In the genomic region with DNA sequence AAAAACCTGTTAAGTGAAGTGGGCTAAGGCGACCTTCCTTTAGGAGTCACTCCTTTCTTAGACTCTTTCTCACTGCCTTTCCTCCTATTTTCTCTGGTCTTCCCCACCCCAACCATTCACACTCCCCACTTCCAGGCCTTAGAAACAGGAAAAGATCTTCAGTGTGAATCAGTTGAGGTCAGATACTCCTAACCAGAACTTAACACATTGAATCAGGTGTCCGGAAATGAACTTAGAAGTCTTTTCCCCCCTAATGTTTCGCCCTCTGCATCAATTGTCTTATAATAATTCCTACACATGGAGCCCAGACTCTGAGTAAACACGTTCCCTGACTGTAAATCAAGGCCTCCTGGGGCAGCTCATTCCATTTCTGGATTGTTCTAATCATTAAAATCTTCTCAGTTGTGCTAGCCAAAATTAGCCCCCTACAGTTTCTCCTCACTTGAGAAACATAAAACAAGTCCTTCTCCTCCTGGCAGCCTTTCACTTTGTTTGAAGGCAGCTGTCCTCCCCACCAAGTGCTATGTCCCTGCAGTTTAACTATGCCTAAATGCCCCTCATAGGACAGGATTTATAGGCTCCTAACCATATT, we compare ENCODE assay signal across 28 cellular contexts. TPM values are rescaled to one million over a fixed set of nuclear protein-coding genes. Genes with fewer than 3 reads are reported as not detected.
DNase-seq lines count a peak whose midpoint lies in the region; ATAC-seq, FAIRE-seq and TF ChIP-seq lines count a peak whose summit lies in the region.
"Had no signal": no experiment of that assay in that cellular context is flagged by ENCODE, and none has a peak within 500 bp of the region (broad histone marks: within the 10 kb centered on the region; RNA-seq: fewer than 3 reads in every experiment).

No MANE protein-coding gene starts in this region.

- no peak overlapping the region for H3K9ac ChIP-seq in muscle layer of colon (ENCODE audit: low read length)

- no peak for TF ChIP-seq POLR2A in tibial nerve (IDR thresholded peaks at IDR 0.05)

- WGBS in tibial nerve, 2 donors: 73 to 84% methylated on average over 4 of the region's 4 CpGs

- peak overlapping the region; percentile 69 for H3K27ac ChIP-seq in left ventricle myocardium inferior (replicated peaks)
- peak overlapping the region; percentile 20; the same call in 1 of the 2 replicates for H3K27ac ChIP-seq in VCaP
- H3K27ac ChIP-seq in muscle layer of colon (ENCODE audit: low read depth, low read length): peak overlapping the region; percentile 65
- peak overlapping the region in 1 of 4 donors; percentile 15 for H3K27ac ChIP-seq in tibial nerve
- H3K27ac ChIP-seq: adrenal gland, body of pancreas, coronary artery, gastrocnemius medialis, left lung, thyroid gland had no signal

- no peaks in the 10 kb centered on the region for H3K9me3 ChIP-seq in left ventricle myocardium inferior (replicated peaks)
- no peaks in the 10 kb centered on the region for H3K9me3 ChIP-seq in muscle layer of colon (ENCODE audit: low read length)
- H3K9me3 ChIP-seq in tibial nerve: no peaks in the 10 kb centered on the region
- H3K9me3 ChIP-seq: adrenal gland, body of pancreas, gastrocnemius medialis, left lung, thyroid gland had no signal

- H3K36me3 ChIP-seq in left ventricle myocardium inferior (no peaks in the 10 kb centered on the region), muscle layer of colon (ENCODE audit: insufficient read depth, low read length) (no peaks in the 10 kb centered on the region), tibial nerve (no peaks in the 10 kb centered on the region)
- H3K36me3 ChIP-seq: adrenal gland, gastrocnemius medialis, left lung, thyroid gland had no signal

- intact Hi-C loops in left ventricle myocardium inferior (cut with micrococcal nuclease): no loop called here
- intact Hi-C loops in left cardiac atrium (cut with DNase I): loop anchor here in 1 of 2 donors (10.0 kb wide), 2 partner anchors 86 to 236 kb away; no protein-coding TSS in a partner anchor

- H3K4me1 ChIP-seq in left ventricle myocardium inferior: peaks cover 29% of the 10 kb centered on the region
- peaks cover 37% of the 10 kb centered on the region for H3K4me1 ChIP-seq in muscle layer of colon (ENCODE audit: insufficient read depth, low read length)
- peaks cover 0 to 36% (median 8%) of the 10 kb centered on the region in 4 donors for H3K4me1 ChIP-seq in tibial nerve
- H3K4me1 ChIP-seq: thyroid gland had no signal

- DNase-seq in left ventricle myocardium inferior (no peak), left cardiac atrium (no peak), HUDEP-2 (lab: John Stamatoyannopoulos, UW; ENCODE audit: unreplicated experiment in 76 of 76) (no peak), tibial nerve (ENCODE audit: low spot score in 2 of 2) (no peak), GM19239 (ENCODE audit: insufficient read length, low spot score) (no peak), H4 (ENCODE audit: low spot score) (no peak)
- DNase-seq: ACHN; activated naive CD4-positive, alpha-beta T cell treated with anti-CD3 and anti-CD28 coated beads for 36 hours; adrenal gland; body of pancreas; gastrocnemius medialis; GOT3; hippocampal formation; left lung; mesendoderm; NCI-H1048; NCI-H1930; NCI-H526; SIG-M5; small intestine; stimulated activated naive CD8-positive, alpha-beta T cell treated with anti-CD3 and anti-CD28 coated beads, Interleukin-15, amount 100 ng/mL, for 72 hours; T-helper 9 cell; thyroid gland had no signal

- no peak for FAIRE-seq in GM19239 (lab: Jason Lieb, UNC)
- FAIRE-seq: small intestine had no signal

- H3K27me3 ChIP-seq in left ventricle myocardium inferior (ENCODE audit: low read depth): no peaks in the 10 kb centered on the region
- H3K27me3 ChIP-seq in muscle layer of colon (ENCODE audit: control insufficient read depth in 1 of 2, insufficient read depth in 2 of 2, low read length in 2 of 2): no peaks in the 10 kb centered on the region
- H3K27me3 ChIP-seq in tibial nerve: no peaks in the 10 kb centered on the region
- H3K27me3 ChIP-seq: adrenal gland, body of pancreas, gastrocnemius medialis, left lung, thyroid gland had no signal

- TF ChIP-seq CTCF in left ventricle myocardium inferior (IDR thresholded peaks at IDR 0.05; ENCODE audit: borderline replicate concordance) (no peak), VCaP (conservative IDR thresholded peaks at IDR 0.05) (no peak), tibial nerve (IDR thresholded peaks at IDR 0.05) (no peak)

- no peak for ATAC-seq in left cardiac atrium
- ATAC-seq: body of pancreas; gastrocnemius medialis; left lung; Panc1; stimulated activated naive CD8-positive, alpha-beta T cell treated with anti-CD3 and anti-CD28 coated beads, Interleukin-15, amount 100 ng/mL, for 72 hours; WTC11 had no signal

- TF ChIP-seq EP300 in tibial nerve (IDR thresholded peaks at IDR 0.05): no peak

- H3K4me3 ChIP-seq in left ventricle myocardium inferior (no peak overlapping the region), muscle layer of colon (ENCODE audit: low read depth in 1 of 2, low read length in 2 of 2) (no peak overlapping the region), tibial nerve (no peak overlapping the region)
- H3K4me3 ChIP-seq: adrenal gland, body of pancreas, coronary artery, gastrocnemius medialis, left lung, thyroid gland had no signal

RNA-seq across cellular contexts. Expression of a gene that starts 32.7 kb away (rescaled TPM):
- total RNA-seq in left ventricle myocardium inferior (53.7 TPM), left cardiac atrium (10 to 100 TPM; 48.3 to 56.4 TPM), tibial nerve (10 to 100 TPM; 63.3 to 91.8 (median 84.5) TPM)
- total RNA-seq in H4 (2014; rRNA removed; shearing (Covaris generic)): 34.2 and 36.0 TPM in 2 replicates
